ENCODE assay signal across 11 cellular contexts in the genomic region with DNA sequence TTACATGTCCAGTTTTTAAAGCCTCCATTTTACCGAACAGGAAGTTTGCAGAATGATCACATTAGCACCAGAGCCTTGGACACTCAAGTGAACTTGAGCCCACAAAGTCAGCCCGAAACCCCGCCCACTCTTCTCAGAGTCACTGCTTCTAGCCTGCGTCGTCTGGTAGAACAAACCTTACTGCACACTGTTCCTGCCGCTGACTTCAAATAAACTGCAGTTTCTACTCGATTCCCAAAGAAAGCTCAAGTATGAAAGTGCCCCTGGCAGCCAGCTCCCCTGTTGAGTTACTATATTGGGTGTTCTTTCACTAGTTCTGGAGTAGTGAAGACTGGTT.
DNase-seq lines count a peak whose midpoint lies in the region; ATAC-seq and FAIRE-seq lines count a peak whose summit lies in the region.
"Had no signal": no experiment of that assay in that cellular context is flagged by ENCODE, and none has a peak within 500 bp of the region (broad histone marks: within the 10 kb centered on the region; RNA-seq: fewer than 3 reads in every experiment).

No MANE protein-coding gene starts in this region.

- DNase-seq in Daoy (ENCODE audit: low read depth) (peak; percentile 29), RPMI7951 (ENCODE audit: low read depth) (peak; percentile 19), left cardiac atrium (peak; percentile 78), sciatic nerve (ENCODE audit: low spot score) (peak; percentile 78), NCI-H1105 treated with DMSO at 0.1 percent for 48 hours (lab: John Stamatoyannopoulos, UW) (no peak), germinal center (ENCODE audit: low spot score) (no peak), RCC 7860 (ENCODE audit: low spot score) (no peak)
- DNase-seq: GDM1; stimulated activated naive B cell treated with anti-CD40 and anti-IgM and Interleukin-4, amounts not matched to agents 10 μg/mL and 1 μg/mL and 100 μg/mL, for 72 hours had no signal

- ATAC-seq in left cardiac atrium = peak; percentile 84 to 94
- peak; percentile 93 for ATAC-seq in sciatic nerve
- ATAC-seq in esophagus mucosa = no peak
- ATAC-seq: stimulated activated naive B cell treated with anti-CD40 and anti-IgM and Interleukin-4, amounts not matched to agents 10 μg/mL and 1 μg/mL and 100 μg/mL, for 72 hours had no signal

- no peak for FAIRE-seq in RCC 7860 (lab: Jason Lieb, UNC)
- FAIRE-seq: HTR-8/SVneo had no signal

- intact Hi-C loops in left cardiac atrium (cut with DNase I) (loop anchor here in 1 of 2 donors (10.0 kb wide), 1 partner anchor 167 kb away; the partner anchor contains the start of gene GALNT2), sciatic nerve (cut with DNase I) (no loop called here)

Comparison
In these comparisons a context has a peak if more than half of its experiments do, and no peak if none do; other contexts are left out.
1. DNase-seq: peak in Daoy (single experiment), RPMI7951 (single experiment), left cardiac atrium (single experiment) and sciatic nerve (single experiment); none in NCI-H1105 treated with DMSO at 0.1 percent for 48 hours (single experiment), germinal center (single experiment) and RCC 7860 (single experiment).